In the genomic region with DNA sequence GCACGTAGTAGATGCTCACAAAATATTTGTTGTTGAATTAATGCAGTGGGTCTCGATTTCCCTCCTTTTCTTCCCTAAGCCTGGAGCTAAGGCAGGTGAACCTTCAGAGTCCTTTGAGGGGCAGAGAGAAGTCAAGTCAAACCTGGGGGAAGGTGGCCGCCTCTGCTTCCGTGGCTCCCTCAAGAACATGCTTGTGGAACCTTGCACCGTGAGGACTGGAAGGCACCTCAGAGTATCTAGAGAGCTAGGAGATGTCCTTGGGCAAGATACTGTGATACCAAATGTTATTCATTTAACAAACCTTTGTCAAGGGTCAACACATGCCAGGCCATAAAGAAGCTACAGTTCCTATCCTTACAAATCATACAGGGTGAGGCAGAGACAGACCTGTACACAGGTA, we compare ENCODE assay signal across 1 cellular context.
TF ChIP-seq lines count a peak whose summit lies in the region.

No MANE protein-coding gene starts in this region.

TF ChIP-seq in K562, 482 proteins besides CTCF, POLR2A, EP300 and RAD21:
- no peak for TF ChIP-seq RBM25 (IDR thresholded peaks at IDR 0.05; ENCODE audit: low read depth, low read length, severe bottlenecking)
TF ChIP-seq in K562: peak in this region for 0.
